Comparison of ENCODE assay signal across 18 cellular contexts in genomic region chr10:110840225-110840922, GRCh38. TPM values are rescaled to one million over a fixed set of nuclear protein-coding genes. Genes with fewer than 3 reads are reported as not detected.
DNase-seq lines count a peak whose midpoint lies in the region; ATAC-seq and TF ChIP-seq lines count a peak whose summit lies in the region.
"Had no signal": no experiment of that assay in that cellular context is flagged by ENCODE, and none has a peak within 500 bp of the region (broad histone marks: within the 10 kb centered on the region; RNA-seq: fewer than 3 reads in every experiment).

No MANE protein-coding gene starts in this region.

- H3K4me2 ChIP-seq in osteoblast (ENCODE audit: insufficient read depth, low read length): no peak overlapping the region

- H3K27me3 ChIP-seq in aorta (ENCODE audit: control insufficient read depth in 1 of 2, insufficient read depth in 2 of 2, low read length in 1 of 2) (no peaks in the 10 kb centered on the region), osteoblast (ENCODE audit: insufficient read depth, low read length) (no peaks in the 10 kb centered on the region)
- H3K27me3 ChIP-seq: brain microvascular endothelial cell had no signal

- peaks cover 64 to 74% (median 66%) of the 10 kb centered on the region in 3 donors for H3K4me1 Mint-ChIP-seq in naive B cell
- H3K4me1 Mint-ChIP-seq in activated T-helper 17 cell treated with anti-CD3 and anti-CD28 coated beads, Interleukin-2, amount 50 U/mL, for 72 hours: peaks cover 23% of the 10 kb centered on the region

- DNase-seq in DMS 273 (lab: John Stamatoyannopoulos, UW; ENCODE audit: unreplicated experiment): peak; percentile 41
- DNase-seq in DMS 273 treated with DMSO at 0.1 percent for 48 hours (lab: John Stamatoyannopoulos, UW): no peak
- DNase-seq in fibroblast of peridontal ligament (ENCODE audit: extremely low read depth): peak; percentile 36
- no peak for DNase-seq in naive B cell
- peak in 1 of 2 donors; percentile 63 for DNase-seq in aorta
- no peak for DNase-seq in SIG-M5 treated with dmso at 0.1 percent for 504 hours (lab: John Stamatoyannopoulos, UW; ENCODE audit: unreplicated experiment)
- DNase-seq in osteoblast (ENCODE audit: insufficient read length, low spot score, missing footprints): no peak
- DNase-seq: activated CD4-positive, alpha-beta T cell treated with anti-CD3 and anti-CD28 coated beads, Interleukin-2, amount 10 ng/mL, durations not matched to agents 24 days and 14 days; brain microvascular endothelial cell; GM23248; NCI-H2171 treated with DMSO at 0.1 percent for 48 hours; retina; substantia nigra; T-helper 1 cell had no signal

- no peaks in the 10 kb centered on the region for H3K79me2 ChIP-seq in osteoblast (ENCODE audit: insufficient read depth, low read length)

- WGBS in aorta, 2 donors: 38 to 39% methylated on average over 5 of the region's 5 CpGs

- no peak overlapping the region for H3K4me3 ChIP-seq in aorta (ENCODE audit: low read length in 2 of 2)
- no peak overlapping the region for H3K4me3 ChIP-seq in osteoblast (ENCODE audit: insufficient read depth, low read length)
- H3K4me3 ChIP-seq: GM23248 had no signal

- H3K36me3 Mint-ChIP-seq in naive B cell: no peaks in the 10 kb centered on the region
- H3K36me3 Mint-ChIP-seq in activated T-helper 17 cell treated with anti-CD3 and anti-CD28 coated beads, Interleukin-2, amount 50 U/mL, for 72 hours (ENCODE audit: low read depth): no peaks in the 10 kb centered on the region

- no peak overlapping the region for H3K27ac ChIP-seq in aorta (ENCODE audit: low read depth in 1 of 2, low read length in 2 of 2)
- H3K27ac ChIP-seq in osteoblast (ENCODE audit: low read depth, low read length): no peak overlapping the region
- H3K27ac ChIP-seq: 22Rv1, brain microvascular endothelial cell, GM23248 had no signal

- H3K4me3 Mint-ChIP-seq in naive B cell: no peak overlapping the region
- H3K4me3 Mint-ChIP-seq in activated T-helper 17 cell treated with anti-CD3 and anti-CD28 coated beads, Interleukin-2, amount 50 U/mL, for 72 hours: no peak overlapping the region
- H3K4me3 Mint-ChIP-seq: activated CD4-positive, alpha-beta T cell treated with anti-CD3 and anti-CD28 coated beads, Interleukin-2, amount 10 ng/mL, durations not matched to agents 24 days and 14 days; mesothelial cell of epicardium had no signal

- H3K4me1 ChIP-seq in aorta (ENCODE audit: control insufficient read depth in 1 of 2, insufficient read depth in 2 of 2, low read length in 2 of 2) (no peaks in the 10 kb centered on the region), osteoblast (ENCODE audit: insufficient read depth, low read length) (no peaks in the 10 kb centered on the region)

- no peaks in the 10 kb centered on the region for H3K9me3 ChIP-seq in aorta (ENCODE audit: control insufficient read depth, low read length)
- no peaks in the 10 kb centered on the region for H3K9me3 ChIP-seq in osteoblast (ENCODE audit: low read depth, low read length)

- H3K27ac Mint-ChIP-seq in naive B cell: peak overlapping the region in 4 of 6 donors; percentile 98 to 100 (median 100)
- H3K27ac Mint-ChIP-seq in activated T-helper 17 cell treated with anti-CD3 and anti-CD28 coated beads, Interleukin-2, amount 50 U/mL, for 72 hours: no peak overlapping the region
- H3K27ac Mint-ChIP-seq: activated T-helper 2 cell treated with anti-CD3 and anti-CD28 coated beads, Interferon-gamma antibody, Interleukin-2, Interleukin-4, amounts not matched to agents 10 μg/mL and 5 μg/mL and 100 μg/mL, durations not matched to agents 14 hours and 24 hours and 36 hours; mesothelial cell of epicardium had no signal

- no peaks in the 10 kb centered on the region for H4K20me1 ChIP-seq in osteoblast (ENCODE audit: insufficient read depth, low read length)

- TF ChIP-seq CTCF in osteoblast (IDR thresholded peaks at IDR 0.05; ENCODE audit: extremely low read depth, low read depth, low read length): no peak

- no peaks in the 10 kb centered on the region for H3K27me3 Mint-ChIP-seq in naive B cell
- no peaks in the 10 kb centered on the region for H3K27me3 Mint-ChIP-seq in activated T-helper 17 cell treated with anti-CD3 and anti-CD28 coated beads, Interleukin-2, amount 50 U/mL, for 72 hours
- H3K27me3 Mint-ChIP-seq: activated CD4-positive, alpha-beta T cell treated with anti-CD3 and anti-CD28 coated beads, Interleukin-2, amount 10 ng/mL, durations not matched to agents 24 days and 14 days had no signal

- intact Hi-C loops in aorta (cut with DNase I): no loop called here

- H3K36me3 ChIP-seq in aorta (ENCODE audit: control insufficient read depth in 1 of 2, insufficient read depth in 2 of 2, low read length in 1 of 2) (peaks cover 0 to 2% of the 10 kb centered on the region in 2 donors), osteoblast (ENCODE audit: insufficient read depth, low read length) (no peaks in the 10 kb centered on the region)
- H3K36me3 ChIP-seq: brain microvascular endothelial cell had no signal

- H3K9me3 Mint-ChIP-seq in naive B cell: peaks cover 0 to 5% (median 0%) of the 10 kb centered on the region in 7 donors
- peaks cover 4% of the 10 kb centered on the region for H3K9me3 Mint-ChIP-seq in activated T-helper 17 cell treated with anti-CD3 and anti-CD28 coated beads, Interleukin-2, amount 50 U/mL, for 72 hours
- H3K9me3 Mint-ChIP-seq: activated CD4-positive, alpha-beta T cell treated with anti-CD3 and anti-CD28 coated beads, Interleukin-2, amount 10 ng/mL, durations not matched to agents 24 days and 14 days; activated T-helper 2 cell treated with anti-CD3 and anti-CD28 coated beads, Interferon-gamma antibody, Interleukin-2, Interleukin-4, amounts not matched to agents 10 μg/mL and 5 μg/mL and 100 μg/mL, durations not matched to agents 14 hours and 24 hours and 36 hours; mesothelial cell of epicardium had no signal

- ATAC-seq in naive B cell (ENCODE audit: low read depth in 2 of 2) (no peak), aorta (ENCODE audit: low FRiP score) (peak; percentile 42)
- no peak for ATAC-seq in activated T-helper 17 cell treated with anti-CD3 and anti-CD28 coated beads, Interleukin-2, amount 50 U/mL, for 72 hours (replicated peaks)

- no peak overlapping the region for H2AFZ ChIP-seq in osteoblast (ENCODE audit: low read length)
- H2AFZ ChIP-seq: GM23248 had no signal

RNA-seq across cellular contexts. Expression of gene PDCD4, which starts 31.4 kb away (rescaled TPM):
- polyA plus RNA-seq in naive B cell (ENCODE audit: low read depth in 6 of 6): 100 to 1,000 TPM; 197 to 439 (median 323) TPM
- 100 to 1,000 TPM in 1 of 2 donors, 10 to 100 TPM in 1; 67.5 to 124 TPM for total RNA-seq in aorta
- 10 to 100 TPM; 46.6 to 89.7 TPM for polyA plus RNA-seq in aorta
- total RNA-seq in osteoblast: 63.1 and 73.8 TPM in 2 replicates
- total RNA-seq in activated T-helper 17 cell treated with anti-CD3 and anti-CD28 coated beads, Interleukin-2, amount 50 U/mL, for 72 hours: 100 to 1,000 TPM in 1 of 2 donors, 10 to 100 TPM in 1; 59.0 to 140 TPM

Comparison
In these comparisons a context has a peak if more than half of its experiments do, and no peak if none do; other contexts are left out.
1. DNase-seq: peak in DMS 273 (single experiment) and fibroblast of peridontal ligament (single experiment); none in DMS 273 treated with DMSO at 0.1 percent for 48 hours (single experiment), naive B cell (single experiment), SIG-M5 treated with dmso at 0.1 percent for 504 hours (single experiment) and osteoblast (single experiment).